31 cellular contexts compared by ENCODE assay signal in the genomic region with DNA sequence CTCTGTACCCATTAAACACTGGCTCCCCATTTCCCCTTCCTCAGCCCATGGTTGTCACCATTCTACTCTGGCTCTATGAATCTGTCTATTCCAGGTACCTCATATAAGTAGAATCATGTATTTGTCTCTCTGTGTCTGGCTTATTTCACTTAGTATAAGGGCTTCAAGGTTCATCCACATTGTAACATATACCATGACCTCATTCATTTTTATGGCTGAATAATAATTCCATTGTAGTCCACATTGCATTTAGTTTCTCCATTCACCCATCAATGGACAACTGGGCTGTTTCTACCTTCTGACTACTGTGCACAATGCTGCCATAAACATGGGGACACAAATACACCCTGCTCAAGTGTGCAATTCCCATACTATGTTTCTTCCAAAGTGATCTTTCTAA.
"Had no signal": no experiment of that assay in that cellular context is flagged by ENCODE, and none has a peak within 500 bp of the region (broad histone marks: within the 10 kb centered on the region; RNA-seq: fewer than 3 reads in every experiment).

No MANE protein-coding gene starts in this region.

- DNase-seq: activated B cell treated with CpG ODN at 0.5 μM for 24 hours; activated CD4-positive, alpha-beta T cell treated with anti-CD3 and anti-CD28 coated beads for 48 hours; activated CD4-positive, alpha-beta T cell treated with anti-CD3 and anti-CD28 coated beads, Interleukin-2, amount 50 U/mL, for 1 hour; activated CD4-positive, alpha-beta T cell treated with anti-CD3 and anti-CD28 coated beads, Interleukin-2, amount 50 U/mL, for 48 hours; activated CD8-positive, alpha-beta memory T cell treated with anti-CD3 and anti-CD28 coated beads for 24 hours; activated CD8-positive, alpha-beta T cell treated with anti-CD3 and anti-CD28 coated beads for 36 hours; activated effector memory CD4-positive, alpha-beta T cell treated with anti-CD3 and anti-CD28 coated beads, Interleukin-2, amount 50 U/mL, for 16 hours; activated naive CD4-positive, alpha-beta T cell treated with anti-CD3 and anti-CD28 coated beads for 36 hours; activated naive CD8-positive, alpha-beta T cell treated with anti-CD3 and anti-CD28 coated beads for 36 hours; activated naive CD8-positive, alpha-beta T cell treated with anti-CD3 and anti-CD28 coated beads, Interleukin-2, amount 50 U/mL, for 24 hours; activated T-cell treated with anti-CD3 and anti-CD28 coated beads, Interleukin-2, amount 50 U/mL, for 4 hours; amygdala; aorta; body of pancreas; caudate nucleus; cortex of kidney; dermis blood vessel endothelial cell; effector CD4-positive, alpha-beta T cell; effector memory CD8-positive, alpha-beta T cell; erythroblast; foreskin keratinocyte; heart right ventricle; T-helper 9 cell; WERI-Rb-1 had no signal

- H3K27ac Mint-ChIP-seq: activated CD8-positive, alpha-beta T cell treated with anti-CD3 and anti-CD28 coated beads for 36 hours; activated naive CD4-positive, alpha-beta T cell treated with anti-CD3 and anti-CD28 coated beads for 36 hours; activated naive CD4-positive, alpha-beta T cell treated with anti-CD3 and anti-CD28 coated beads, Interleukin-2, amount 50 U/mL, for 24 hours; activated naive CD8-positive, alpha-beta T cell treated with anti-CD3 and anti-CD28 coated beads for 36 hours; activated naive CD8-positive, alpha-beta T cell treated with anti-CD3 and anti-CD28 coated beads, Interleukin-2, amount 50 U/mL, for 24 hours; activated T-helper 1 cell treated with anti-CD3 and anti-CD28 coated beads, Interleukin-12 subunit alpha, Interleukin-12 subunit beta, Interleukin-2, Interleukin-4 antibody, amounts not matched to agents 30 ng/mL and 10 ng/mL and 1 ng/mL, durations not matched to agents 14 hours and 24 hours and 36 hours; activated T-helper 2 cell treated with anti-CD3 and anti-CD28 coated beads, Interferon-gamma antibody, Interleukin-2, Interleukin-4, amounts not matched to agents 10 μg/mL and 5 μg/mL and 100 μg/mL, durations not matched to agents 14 hours and 24 hours and 36 hours had no signal

- H3K9me3 Mint-ChIP-seq: activated B cell treated with CpG ODN at 0.5 μM for 24 hours; activated CD8-positive, alpha-beta T cell treated with anti-CD3 and anti-CD28 coated beads for 36 hours; activated naive CD4-positive, alpha-beta T cell treated with anti-CD3 and anti-CD28 coated beads for 36 hours; activated naive CD4-positive, alpha-beta T cell treated with anti-CD3 and anti-CD28 coated beads, Interleukin-2, amount 50 U/mL, for 24 hours; activated naive CD8-positive, alpha-beta T cell treated with anti-CD3 and anti-CD28 coated beads for 36 hours; activated naive CD8-positive, alpha-beta T cell treated with anti-CD3 and anti-CD28 coated beads, Interleukin-2, amount 50 U/mL, for 24 hours; activated T-cell treated with anti-CD3 and anti-CD28 coated beads, Interleukin-2, amount 50 U/mL, for 4 hours; activated T-helper 1 cell treated with anti-CD3 and anti-CD28 coated beads, Interleukin-12 subunit alpha, Interleukin-12 subunit beta, Interleukin-2, Interleukin-4 antibody, amounts not matched to agents 30 ng/mL and 10 ng/mL and 1 ng/mL, durations not matched to agents 14 hours and 24 hours and 36 hours; activated T-helper 2 cell treated with anti-CD3 and anti-CD28 coated beads, Interferon-gamma antibody, Interleukin-2, Interleukin-4, amounts not matched to agents 10 μg/mL and 5 μg/mL and 100 μg/mL, durations not matched to agents 14 hours and 24 hours and 36 hours; effector memory CD8-positive, alpha-beta T cell had no signal

- H3K9me3 ChIP-seq: adrenal gland, body of pancreas, esophagus muscularis mucosa, gastroesophageal sphincter, heart right ventricle had no signal

- H3K36me3 ChIP-seq: adrenal gland, esophagus muscularis mucosa, gastroesophageal sphincter, heart right ventricle, WERI-Rb-1 had no signal

- H3K27me3 Mint-ChIP-seq: activated B cell treated with CpG ODN at 0.5 μM for 24 hours; activated CD8-positive, alpha-beta T cell treated with anti-CD3 and anti-CD28 coated beads for 36 hours; activated naive CD4-positive, alpha-beta T cell treated with anti-CD3 and anti-CD28 coated beads, Interleukin-2, amount 50 U/mL, for 24 hours; activated naive CD8-positive, alpha-beta T cell treated with anti-CD3 and anti-CD28 coated beads for 36 hours; activated naive CD8-positive, alpha-beta T cell treated with anti-CD3 and anti-CD28 coated beads, Interleukin-2, amount 50 U/mL, for 24 hours; effector memory CD8-positive, alpha-beta T cell had no signal

- H3K4me3 ChIP-seq: adrenal gland, body of pancreas, esophagus muscularis mucosa, gastroesophageal sphincter, heart right ventricle had no signal

- H3K27me3 ChIP-seq: adrenal gland, body of pancreas, esophagus muscularis mucosa, foreskin keratinocyte, gastroesophageal sphincter, heart right ventricle had no signal

- H3K4me1 Mint-ChIP-seq: activated naive CD4-positive, alpha-beta T cell treated with anti-CD3 and anti-CD28 coated beads, Interleukin-2, amount 50 U/mL, for 24 hours had no signal

- ATAC-seq: activated CD4-positive, CD25-positive, alpha-beta regulatory T cell treated with anti-CD3 and anti-CD28 coated beads, Interleukin-2, amount 50 U/mL, for 24 hours; activated CD8-positive, alpha-beta T cell treated with anti-CD3 and anti-CD28 coated beads for 36 hours; activated naive CD8-positive, alpha-beta T cell treated with anti-CD3 and anti-CD28 coated beads, Interleukin-2, amount 50 U/mL, for 24 hours; activated T-cell treated with anti-CD3 and anti-CD28 coated beads, Interleukin-2, amount 50 U/mL, for 4 hours; body of pancreas; effector memory CD8-positive, alpha-beta T cell; foreskin keratinocyte; gastroesophageal sphincter; heart right ventricle had no signal

- H3K4me3 Mint-ChIP-seq: activated B cell treated with CpG ODN at 0.5 μM for 24 hours; activated CD8-positive, alpha-beta T cell treated with anti-CD3 and anti-CD28 coated beads for 36 hours; activated naive CD4-positive, alpha-beta T cell treated with anti-CD3 and anti-CD28 coated beads for 36 hours; activated naive CD4-positive, alpha-beta T cell treated with anti-CD3 and anti-CD28 coated beads, Interleukin-2, amount 50 U/mL, for 24 hours; activated naive CD8-positive, alpha-beta T cell treated with anti-CD3 and anti-CD28 coated beads for 36 hours; activated naive CD8-positive, alpha-beta T cell treated with anti-CD3 and anti-CD28 coated beads, Interleukin-2, amount 50 U/mL, for 24 hours; activated T-cell treated with anti-CD3 and anti-CD28 coated beads, Interleukin-2, amount 50 U/mL, for 4 hours; activated T-helper 1 cell treated with anti-CD3 and anti-CD28 coated beads, Interleukin-12 subunit alpha, Interleukin-12 subunit beta, Interleukin-2, Interleukin-4 antibody, amounts not matched to agents 30 ng/mL and 10 ng/mL and 1 ng/mL, durations not matched to agents 14 hours and 24 hours and 36 hours; effector memory CD8-positive, alpha-beta T cell had no signal

- H3K27ac ChIP-seq: adrenal gland, body of pancreas, esophagus muscularis mucosa, foreskin keratinocyte, gastroesophageal sphincter, WERI-Rb-1 had no signal

- H3K36me3 Mint-ChIP-seq: activated naive CD4-positive, alpha-beta T cell treated with anti-CD3 and anti-CD28 coated beads, Interleukin-2, amount 50 U/mL, for 24 hours had no signal
